In the genomic region with DNA sequence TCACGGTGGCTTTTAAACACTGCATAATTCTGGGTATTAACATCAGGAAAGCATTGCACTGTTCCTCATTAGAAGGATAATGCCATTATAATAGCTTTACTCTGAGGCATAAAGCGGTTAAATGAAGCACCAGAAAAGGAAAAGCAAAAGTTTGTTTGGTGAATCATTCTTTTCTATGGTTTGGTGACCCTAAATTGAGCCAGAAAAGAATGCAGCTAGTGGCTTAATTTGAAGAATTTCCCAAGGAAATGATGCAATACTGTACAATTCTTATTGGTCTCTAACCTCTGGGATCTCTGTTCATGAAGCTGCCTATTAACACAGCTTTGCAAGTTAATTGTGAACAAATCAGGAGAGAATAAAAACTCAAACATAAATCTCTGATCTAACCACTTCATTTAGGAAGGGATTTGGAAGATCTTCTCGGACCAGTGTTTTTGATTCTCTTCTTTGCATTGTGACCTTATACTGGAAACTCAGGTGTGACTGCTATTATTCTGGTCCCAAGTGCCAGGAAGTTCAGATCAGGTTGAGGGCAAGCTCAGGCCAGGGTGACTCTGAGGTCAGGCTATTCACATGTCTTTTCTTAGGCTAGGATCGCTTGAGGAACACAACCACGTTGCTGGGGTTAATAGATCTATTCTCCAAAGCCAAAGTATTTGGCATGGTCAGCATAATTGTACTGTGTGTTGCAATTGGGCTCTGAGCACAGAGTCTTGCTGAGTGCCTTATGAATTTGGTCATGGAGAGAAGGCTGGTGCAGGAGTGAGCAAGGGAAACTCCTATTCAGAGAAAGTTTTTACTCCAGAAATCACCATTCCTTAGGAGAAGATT, we compare ENCODE assay signal across 1 cellular context.
A peak's percentile ranks its signal among the peaks of the same experiment; 100 is the strongest.
TF ChIP-seq lines count a peak whose summit lies in the region.

No MANE protein-coding gene starts in this region.

TF ChIP-seq in K562, 482 proteins besides CTCF, POLR2A, EP300 and RAD21 (continued from another document and continues in another):
- TF ChIP-seq, protein P1, sequence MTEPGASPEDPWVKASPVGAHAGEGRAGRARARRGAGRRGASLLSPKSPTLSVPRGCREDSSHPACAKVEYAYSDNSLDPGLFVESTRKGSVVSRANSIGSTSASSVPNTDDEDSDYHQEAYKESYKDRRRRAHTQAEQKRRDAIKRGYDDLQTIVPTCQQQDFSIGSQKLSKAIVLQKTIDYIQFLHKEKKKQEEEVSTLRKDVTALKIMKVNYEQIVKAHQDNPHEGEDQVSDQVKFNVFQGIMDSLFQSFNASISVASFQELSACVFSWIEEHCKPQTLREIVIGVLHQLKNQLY (CRISPR knock-in tag; conservative IDR thresholded peaks at IDR 0.05), result no peak
- no peak for TF ChIP-seq TARDBP (IDR thresholded peaks at IDR 0.05)
- no peak for TF ChIP-seq FOXM1 (IDR thresholded peaks at IDR 0.05; ENCODE audit: low read depth)
- TF ChIP-seq FOXM1 (CRISPR knock-in tag; IDR thresholded peaks at IDR 0.05; ENCODE audit: low read depth), result no peak
- TF ChIP-seq ZC3H11A (IDR thresholded peaks at IDR 0.05; ENCODE audit: low read depth, low read length), result no peak
- no peak for TF ChIP-seq ZNF184 (CRISPR knock-in tag; IDR thresholded peaks at IDR 0.05)
- no peak for TF ChIP-seq ZNF766 (CRISPR knock-in tag; conservative IDR thresholded peaks at IDR 0.05)
- no peak for TF ChIP-seq STAG1 (CRISPR knock-in tag; IDR thresholded peaks at IDR 0.05; ENCODE audit: borderline replicate concordance)
- TF ChIP-seq, protein P2, sequence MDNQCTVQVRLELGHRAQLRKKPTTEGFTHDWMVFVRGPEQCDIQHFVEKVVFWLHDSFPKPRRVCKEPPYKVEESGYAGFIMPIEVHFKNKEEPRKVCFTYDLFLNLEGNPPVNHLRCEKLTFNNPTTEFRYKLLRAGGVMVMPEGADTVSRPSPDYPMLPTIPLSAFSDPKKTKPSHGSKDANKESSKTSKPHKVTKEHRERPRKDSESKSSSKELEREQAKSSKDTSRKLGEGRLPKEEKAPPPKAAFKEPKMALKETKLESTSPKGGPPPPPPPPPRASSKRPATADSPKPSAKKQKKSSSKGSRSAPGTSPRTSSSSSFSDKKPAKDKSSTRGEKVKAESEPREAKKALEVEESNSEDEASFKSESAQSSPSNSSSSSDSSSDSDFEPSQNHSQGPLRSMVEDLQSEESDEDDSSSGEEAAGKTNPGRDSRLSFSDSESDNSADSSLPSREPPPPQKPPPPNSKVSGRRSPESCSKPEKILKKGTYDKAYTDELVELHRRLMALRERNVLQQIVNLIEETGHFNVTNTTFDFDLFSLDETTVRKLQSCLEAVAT (IDR thresholded peaks at IDR 0.05), result no peak
- TF ChIP-seq, protein P3, sequence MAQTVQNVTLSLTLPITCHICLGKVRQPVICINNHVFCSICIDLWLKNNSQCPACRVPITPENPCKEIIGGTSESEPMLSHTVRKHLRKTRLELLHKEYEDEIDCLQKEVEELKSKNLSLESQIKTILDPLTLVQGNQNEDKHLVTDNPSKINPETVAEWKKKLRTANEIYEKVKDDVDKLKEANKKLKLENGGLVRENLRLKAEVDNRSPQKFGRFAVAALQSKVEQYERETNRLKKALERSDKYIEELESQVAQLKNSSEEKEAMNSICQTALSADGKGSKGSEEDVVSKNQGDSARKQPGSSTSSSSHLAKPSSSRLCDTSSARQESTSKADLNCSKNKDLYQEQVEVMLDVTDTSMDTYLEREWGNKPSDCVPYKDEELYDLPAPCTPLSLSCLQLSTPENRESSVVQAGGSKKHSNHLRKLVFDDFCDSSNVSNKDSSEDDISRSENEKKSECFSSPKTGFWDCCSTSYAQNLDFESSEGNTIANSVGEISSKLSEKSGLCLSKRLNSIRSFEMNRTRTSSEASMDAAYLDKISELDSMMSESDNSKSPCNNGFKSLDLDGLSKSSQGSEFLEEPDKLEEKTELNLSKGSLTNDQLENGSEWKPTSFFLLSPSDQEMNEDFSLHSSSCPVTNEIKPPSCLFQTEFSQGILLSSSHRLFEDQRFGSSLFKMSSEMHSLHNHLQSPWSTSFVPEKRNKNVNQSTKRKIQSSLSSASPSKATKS (CRISPR knock-in tag; IDR thresholded peaks at IDR 0.05), result no peak
- TF ChIP-seq ZNF232 (CRISPR knock-in tag; IDR thresholded peaks at IDR 0.05), result no peak
- no peak for TF ChIP-seq MBD2 (IDR thresholded peaks at IDR 0.05; ENCODE audit: borderline replicate concordance, low read depth)
- TF ChIP-seq NR4A1 (CRISPR knock-in tag; IDR thresholded peaks at IDR 0.05), result no peak
- no peak for TF ChIP-seq NR4A1 (tag; IDR thresholded peaks at IDR 0.05)
- peak; percentile 89 for TF ChIP-seq MAFF (IDR thresholded peaks at IDR 0.05; ENCODE audit: low read length)
- no peak for TF ChIP-seq DPF2 (IDR thresholded peaks at IDR 0.05)
- no peak for TF ChIP-seq RFX7 (CRISPR knock-in tag; IDR thresholded peaks at IDR 0.05)
- TF ChIP-seq RUNX1 (IDR thresholded peaks at IDR 0.05; ENCODE audit: low read depth), result no peak
- no peak for TF ChIP-seq ERF (CRISPR knock-in tag; IDR thresholded peaks at IDR 0.05)
- TF ChIP-seq, protein P4, sequence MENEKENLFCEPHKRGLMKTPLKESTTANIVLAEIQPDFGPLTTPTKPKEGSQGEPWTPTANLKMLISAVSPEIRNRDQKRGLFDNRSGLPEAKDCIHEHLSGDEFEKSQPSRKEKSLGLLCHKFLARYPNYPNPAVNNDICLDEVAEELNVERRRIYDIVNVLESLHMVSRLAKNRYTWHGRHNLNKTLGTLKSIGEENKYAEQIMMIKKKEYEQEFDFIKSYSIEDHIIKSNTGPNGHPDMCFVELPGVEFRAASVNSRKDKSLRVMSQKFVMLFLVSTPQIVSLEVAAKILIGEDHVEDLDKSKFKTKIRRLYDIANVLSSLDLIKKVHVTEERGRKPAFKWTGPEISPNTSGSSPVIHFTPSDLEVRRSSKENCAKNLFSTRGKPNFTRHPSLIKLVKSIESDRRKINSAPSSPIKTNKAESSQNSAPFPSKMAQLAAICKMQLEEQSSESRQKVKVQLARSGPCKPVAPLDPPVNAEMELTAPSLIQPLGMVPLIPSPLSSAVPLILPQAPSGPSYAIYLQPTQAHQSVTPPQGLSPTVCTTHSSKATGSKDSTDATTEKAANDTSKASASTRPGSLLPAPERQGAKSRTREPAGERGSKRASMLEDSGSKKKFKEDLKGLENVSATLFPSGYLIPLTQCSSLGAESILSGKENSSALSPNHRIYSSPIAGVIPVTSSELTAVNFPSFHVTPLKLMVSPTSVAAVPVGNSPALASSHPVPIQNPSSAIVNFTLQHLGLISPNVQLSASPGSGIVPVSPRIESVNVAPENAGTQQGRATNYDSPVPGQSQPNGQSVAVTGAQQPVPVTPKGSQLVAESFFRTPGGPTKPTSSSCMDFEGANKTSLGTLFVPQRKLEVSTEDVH (IDR thresholded peaks at IDR 0.05; ENCODE audit: low read depth, partially characterized antibody), result no peak
- TF ChIP-seq ZNF197 (CRISPR knock-in tag; IDR thresholded peaks at IDR 0.05; ENCODE audit: low read depth), result 0 out of 2 replicates have a peak, but pooled peaks have one; percentile 56
- TF ChIP-seq PTRF (tag; IDR thresholded peaks at IDR 0.05), result no peak
- peak; percentile 42; the same call in 1 of the 2 replicates for TF ChIP-seq SMARCA4 (IDR thresholded peaks at IDR 0.05)
- TF ChIP-seq ZC3H4 (CRISPR knock-in tag; IDR thresholded peaks at IDR 0.05; ENCODE audit: borderline replicate concordance), result no peak
- TF ChIP-seq, protein P5, sequence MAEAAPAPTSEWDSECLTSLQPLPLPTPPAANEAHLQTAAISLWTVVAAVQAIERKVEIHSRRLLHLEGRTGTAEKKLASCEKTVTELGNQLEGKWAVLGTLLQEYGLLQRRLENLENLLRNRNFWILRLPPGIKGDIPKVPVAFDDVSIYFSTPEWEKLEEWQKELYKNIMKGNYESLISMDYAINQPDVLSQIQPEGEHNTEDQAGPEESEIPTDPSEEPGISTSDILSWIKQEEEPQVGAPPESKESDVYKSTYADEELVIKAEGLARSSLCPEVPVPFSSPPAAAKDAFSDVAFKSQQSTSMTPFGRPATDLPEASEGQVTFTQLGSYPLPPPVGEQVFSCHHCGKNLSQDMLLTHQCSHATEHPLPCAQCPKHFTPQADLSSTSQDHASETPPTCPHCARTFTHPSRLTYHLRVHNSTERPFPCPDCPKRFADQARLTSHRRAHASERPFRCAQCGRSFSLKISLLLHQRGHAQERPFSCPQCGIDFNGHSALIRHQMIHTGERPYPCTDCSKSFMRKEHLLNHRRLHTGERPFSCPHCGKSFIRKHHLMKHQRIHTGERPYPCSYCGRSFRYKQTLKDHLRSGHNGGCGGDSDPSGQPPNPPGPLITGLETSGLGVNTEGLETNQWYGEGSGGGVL (CRISPR knock-in tag; IDR thresholded peaks at IDR 0.05), result no peak
- TF ChIP-seq, protein P6, sequence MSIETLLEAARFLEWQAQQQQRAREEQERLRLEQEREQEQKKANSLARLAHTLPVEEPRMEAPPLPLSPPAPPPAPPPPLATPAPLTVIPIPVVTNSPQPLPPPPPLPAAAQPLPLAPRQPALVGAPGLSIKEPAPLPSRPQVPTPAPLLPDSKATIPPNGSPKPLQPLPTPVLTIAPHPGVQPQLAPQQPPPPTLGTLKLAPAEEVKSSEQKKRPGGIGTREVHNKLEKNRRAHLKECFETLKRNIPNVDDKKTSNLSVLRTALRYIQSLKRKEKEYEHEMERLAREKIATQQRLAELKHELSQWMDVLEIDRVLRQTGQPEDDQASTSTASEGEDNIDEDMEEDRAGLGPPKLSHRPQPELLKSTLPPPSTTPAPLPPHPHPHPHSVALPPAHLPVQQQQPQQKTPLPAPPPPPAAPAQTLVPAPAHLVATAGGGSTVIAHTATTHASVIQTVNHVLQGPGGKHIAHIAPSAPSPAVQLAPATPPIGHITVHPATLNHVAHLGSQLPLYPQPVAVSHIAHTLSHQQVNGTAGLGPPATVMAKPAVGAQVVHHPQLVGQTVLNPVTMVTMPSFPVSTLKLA (conservative IDR thresholded peaks at IDR 0.05), result no peak
- peak; percentile 92 for TF ChIP-seq MAFG (tag; conservative IDR thresholded peaks at IDR 0.05)
- 0 out of 2 replicates have a peak, but pooled peaks have one; percentile 53 for TF ChIP-seq ZNF175 (CRISPR knock-in tag; IDR thresholded peaks at IDR 0.05; ENCODE audit: low read depth)
- no peak for TF ChIP-seq GATA2 (CRISPR knock-in tag; IDR thresholded peaks at IDR 0.05)
- TF ChIP-seq CREB1 (IDR thresholded peaks at IDR 0.05), result no peak
- TF ChIP-seq CREB1 (CRISPR knock-in tag; IDR thresholded peaks at IDR 0.05), result no peak
- TF ChIP-seq CHD1 (IDR thresholded peaks at IDR 0.05; ENCODE audit: low read length), result no peak
- TF ChIP-seq FOSL1 (tag; conservative IDR thresholded peaks at IDR 0.05), result no peak
- TF ChIP-seq ZNF224 (CRISPR knock-in tag; IDR thresholded peaks at IDR 0.05), result no peak
- TF ChIP-seq, protein P7, sequence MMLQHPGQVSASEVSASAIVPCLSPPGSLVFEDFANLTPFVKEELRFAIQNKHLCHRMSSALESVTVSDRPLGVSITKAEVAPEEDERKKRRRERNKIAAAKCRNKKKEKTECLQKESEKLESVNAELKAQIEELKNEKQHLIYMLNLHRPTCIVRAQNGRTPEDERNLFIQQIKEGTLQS (IDR thresholded peaks at IDR 0.05), result peak; percentile 97
- TF ChIP-seq, protein P7 (CRISPR knock-in tag; conservative IDR thresholded peaks at IDR 0.05), result no peak
- TF ChIP-seq ZNF644 (tag; IDR thresholded peaks at IDR 0.05; ENCODE audit: low read depth), result 0 out of 2 replicates have a peak, but pooled peaks have one; percentile 35
- TF ChIP-seq FOXP1 (CRISPR knock-in tag; IDR thresholded peaks at IDR 0.05), result no peak
- no peak for TF ChIP-seq ZNF76 (CRISPR knock-in tag; IDR thresholded peaks at IDR 0.05; ENCODE audit: borderline replicate concordance)
- TF ChIP-seq ELF1 (tag; IDR thresholded peaks at IDR 0.05), result no peak
- TF ChIP-seq, protein P8, sequence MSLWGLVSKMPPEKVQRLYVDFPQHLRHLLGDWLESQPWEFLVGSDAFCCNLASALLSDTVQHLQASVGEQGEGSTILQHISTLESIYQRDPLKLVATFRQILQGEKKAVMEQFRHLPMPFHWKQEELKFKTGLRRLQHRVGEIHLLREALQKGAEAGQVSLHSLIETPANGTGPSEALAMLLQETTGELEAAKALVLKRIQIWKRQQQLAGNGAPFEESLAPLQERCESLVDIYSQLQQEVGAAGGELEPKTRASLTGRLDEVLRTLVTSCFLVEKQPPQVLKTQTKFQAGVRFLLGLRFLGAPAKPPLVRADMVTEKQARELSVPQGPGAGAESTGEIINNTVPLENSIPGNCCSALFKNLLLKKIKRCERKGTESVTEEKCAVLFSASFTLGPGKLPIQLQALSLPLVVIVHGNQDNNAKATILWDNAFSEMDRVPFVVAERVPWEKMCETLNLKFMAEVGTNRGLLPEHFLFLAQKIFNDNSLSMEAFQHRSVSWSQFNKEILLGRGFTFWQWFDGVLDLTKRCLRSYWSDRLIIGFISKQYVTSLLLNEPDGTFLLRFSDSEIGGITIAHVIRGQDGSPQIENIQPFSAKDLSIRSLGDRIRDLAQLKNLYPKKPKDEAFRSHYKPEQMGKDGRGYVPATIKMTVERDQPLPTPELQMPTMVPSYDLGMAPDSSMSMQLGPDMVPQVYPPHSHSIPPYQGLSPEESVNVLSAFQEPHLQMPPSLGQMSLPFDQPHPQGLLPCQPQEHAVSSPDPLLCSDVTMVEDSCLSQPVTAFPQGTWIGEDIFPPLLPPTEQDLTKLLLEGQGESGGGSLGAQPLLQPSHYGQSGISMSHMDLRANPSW (CRISPR knock-in tag; IDR thresholded peaks at IDR 0.05), result no peak
- TF ChIP-seq CBFB (CRISPR knock-in tag; IDR thresholded peaks at IDR 0.05), result no peak
- no peak for TF ChIP-seq NCOA2 (IDR thresholded peaks at IDR 0.05; ENCODE audit: partially characterized antibody in 2 of 2)
- no peak for TF ChIP-seq KDM1A (IDR thresholded peaks at IDR 0.05)
- no peak for TF ChIP-seq KAT2B (IDR thresholded peaks at IDR 0.05; ENCODE audit: low read depth, low read length)
- TF ChIP-seq SMAD3 (CRISPR knock-in tag; conservative IDR thresholded peaks at IDR 0.05), result no peak; the same call in 1 of the 2 replicates
- no peak for TF ChIP-seq MEF2A (IDR thresholded peaks at IDR 0.05; ENCODE audit: control insufficient read depth, low read depth, low read length)
- peak; percentile 90 for TF ChIP-seq ZSCAN32 (CRISPR knock-in tag; IDR thresholded peaks at IDR 0.05)
- no peak for TF ChIP-seq ETS2 (tag; IDR thresholded peaks at IDR 0.05; ENCODE audit: borderline replicate concordance, poor library complexity, severe bottlenecking)
- no peak for TF ChIP-seq PYGO2 (tag; IDR thresholded peaks at IDR 0.05)
- TF ChIP-seq, protein P9, sequence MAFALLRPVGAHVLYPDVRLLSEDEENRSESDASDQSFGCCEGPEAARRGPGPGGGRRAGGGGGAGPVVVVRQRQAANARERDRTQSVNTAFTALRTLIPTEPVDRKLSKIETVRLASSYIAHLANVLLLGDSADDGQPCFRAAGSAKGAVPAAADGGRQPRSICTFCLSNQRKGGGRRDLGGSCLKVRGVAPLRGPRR (CRISPR knock-in tag; IDR thresholded peaks at IDR 0.05), result no peak
- peak; percentile 75 for TF ChIP-seq JUND (IDR thresholded peaks at IDR 0.05; ENCODE audit: borderline replicate concordance, low read depth, low read length)
- TF ChIP-seq JUND (tag; IDR thresholded peaks at IDR 0.05; ENCODE audit: borderline replicate concordance, low read depth, low read length), result peak; percentile 58; the same call in 1 of the 3 replicates
- peak; percentile 88 for TF ChIP-seq MAFK (IDR thresholded peaks at IDR 0.05; ENCODE audit: low read length)
- TF ChIP-seq CXXC5 (CRISPR knock-in tag; IDR thresholded peaks at IDR 0.05), result peak; percentile 48
